8 cellular contexts compared by ENCODE assay signal in genomic region chr12:57765003-57765697, GRCh38. TPM values are rescaled to one million over a fixed set of nuclear protein-coding genes. Genes with fewer than 3 reads are reported as not detected.
A peak's percentile ranks its signal among the peaks of the same experiment; 100 is the strongest.
DNase-seq lines count a peak whose midpoint lies in the region; ATAC-seq, FAIRE-seq and TF ChIP-seq lines count a peak whose summit lies in the region.

No MANE protein-coding gene starts in this region.

- peaks cover 40% of the 10 kb centered on the region for H3K4me1 Mint-ChIP-seq in activated naive CD4-positive, alpha-beta T cell treated with anti-CD3 and anti-CD28 coated beads, Interleukin-2, amount 50 U/mL, for 24 hours

- H3F3A ChIP-seq in PC-3 (ENCODE audit: low read length, unreplicated experiment): no peaks in the 10 kb centered on the region

- H3K27me3 ChIP-seq in PC-3 (ENCODE audit: low read length): no peaks in the 10 kb centered on the region
- peaks cover 53% of the 10 kb centered on the region for H3K27me3 ChIP-seq in hepatocyte
- H3K27me3 ChIP-seq in small intestine (ENCODE audit: control insufficient read depth in 2 of 2, insufficient read depth in 2 of 2, low read length in 2 of 2): peaks cover 3 to 10% of the 10 kb centered on the region in 2 donors

- 0 out of 2 replicates have a peak overlapping the region, but pooled peaks have one; percentile 5 for H3K27ac ChIP-seq in PC-3 (ENCODE audit: low read length)
- H3K27ac ChIP-seq in hepatocyte: no peak overlapping the region
- no peak overlapping the region for H3K27ac ChIP-seq in small intestine (ENCODE audit: low read depth in 1 of 2, low read length in 1 of 2)

- peak overlapping the region; percentile 80 for H3K27ac Mint-ChIP-seq in activated naive CD4-positive, alpha-beta T cell treated with anti-CD3 and anti-CD28 coated beads, Interleukin-2, amount 50 U/mL, for 24 hours

- intact Hi-C loops in PC-3 (cut with micrococcal nuclease): no loop called here

- POLR2A ChIA-PET in PC-3 (lab: Charles Lee; ENCODE audit: unreplicated experiment): no interaction called here

- 2% methylated on average over 59 of the region's 60 CpGs for WGBS in hepatocyte (ENCODE audit: low lambda C conversion rate, missing lambda C conversion rate)
- WGBS in small intestine, 3 donors: 1% methylated on average over 57 to 60 of the region's 60 CpGs

- no peaks in the 10 kb centered on the region for H3K9me3 Mint-ChIP-seq in activated naive CD4-positive, alpha-beta T cell treated with anti-CD3 and anti-CD28 coated beads, Interleukin-2, amount 50 U/mL, for 24 hours

- FAIRE-seq in small intestine (lab: Jason Lieb, UNC): no peak

- no TSS peak for BruUV-seq in PC-3 (replicated peaks; lab: Mats Ljungman, UMichigan)

- H3K9me2 ChIP-seq in PC-3 (replicated peaks; ENCODE audit: low read length) (no peaks in the 10 kb centered on the region), hepatocyte (replicated peaks; ENCODE audit: insufficient read depth) (no peaks in the 10 kb centered on the region)

- H3K27me3 Mint-ChIP-seq in activated naive CD4-positive, alpha-beta T cell treated with anti-CD3 and anti-CD28 coated beads, Interleukin-2, amount 50 U/mL, for 24 hours: peaks cover 12% of the 10 kb centered on the region

- H3K4me3 ChIP-seq in GM12865 (ENCODE audit: low read depth, low read length) (peak overlapping the region; percentile 63), PC-3 (ENCODE audit: low read length) (peak overlapping the region; percentile 79), hepatocyte (peak overlapping the region; percentile 45), small intestine (ENCODE audit: low read depth in 1 of 2, low read length in 2 of 2) (peak overlapping the region; percentile 34 to 43)

- peaks cover 12% of the 10 kb centered on the region for H3K36me3 ChIP-seq in PC-3 (ENCODE audit: low read depth, low read length)
- no peaks in the 10 kb centered on the region for H3K36me3 ChIP-seq in hepatocyte (replicated peaks; ENCODE audit: insufficient read depth, low read depth)
- no peaks in the 10 kb centered on the region for H3K36me3 ChIP-seq in small intestine (ENCODE audit: control insufficient read depth in 2 of 2, insufficient read depth in 2 of 2, low read length in 2 of 2)

- H3K4me2 ChIP-seq in PC-3 (ENCODE audit: low read length): peak overlapping the region; percentile 96
- H3K4me2 ChIP-seq in hepatocyte: peak overlapping the region; percentile 96

- H3K4me1 ChIP-seq in PC-3 (ENCODE audit: insufficient read depth, low read length) (peaks cover 37% of the 10 kb centered on the region), hepatocyte (ENCODE audit: insufficient read depth) (peaks cover 28% of the 10 kb centered on the region), small intestine (ENCODE audit: control insufficient read depth in 2 of 2, insufficient read depth in 1 of 2, low read depth in 1 of 2, low read length in 1 of 2) (peaks cover 2 to 5% of the 10 kb centered on the region in 2 donors)

- H4K20me1 ChIP-seq in PC-3 (ENCODE audit: low read length): no peaks in the 10 kb centered on the region
- H4K20me1 ChIP-seq in hepatocyte (ENCODE audit: insufficient read depth, poor library complexity, severe bottlenecking): peaks cover 1% of the 10 kb centered on the region

- H3K36me3 Mint-ChIP-seq in activated naive CD4-positive, alpha-beta T cell treated with anti-CD3 and anti-CD28 coated beads, Interleukin-2, amount 50 U/mL, for 24 hours: peaks cover 13% of the 10 kb centered on the region

- peak overlapping the region; percentile 95 for H2AFZ ChIP-seq in PC-3 (ENCODE audit: low read length)
- H2AFZ ChIP-seq in hepatocyte: peak overlapping the region; percentile 84

- CTCF ChIA-PET in PC-3 (lab: Charles Lee): no interaction called here

- no peaks in the 10 kb centered on the region; the same call in 1 of the 2 replicates for H3K79me2 ChIP-seq in PC-3 (ENCODE audit: low read length)
- H3K79me2 ChIP-seq in hepatocyte: peaks cover 1% of the 10 kb centered on the region

- H3K4me3 Mint-ChIP-seq in activated naive CD4-positive, alpha-beta T cell treated with anti-CD3 and anti-CD28 coated beads, Interleukin-2, amount 50 U/mL, for 24 hours: peak overlapping the region; percentile 87

- peak; percentile 53 for ATAC-seq in PC-3
- ATAC-seq in HG02678 (IDR thresholded peaks at IDR 0.05; ENCODE audit: unreplicated experiment): no peak

- TF ChIP-seq CTCF in GM12865 (IDR thresholded peaks at IDR 0.05; ENCODE audit: insufficient read depth, low read depth, low read length, missing control alignments): peak; percentile 48
- peak; percentile 70 for TF ChIP-seq CTCF in PC-3 (conservative IDR thresholded peaks at IDR 0.05; ENCODE audit: low read depth, low read length)
- peak; percentile 36 for TF ChIP-seq CTCF in hepatocyte (IDR thresholded peaks at IDR 0.05; ENCODE audit: poor library complexity)

- DNase-seq in GM12865 (ENCODE audit: low read depth) (peak; percentile 61), HCEC 1CT (peak; percentile 28), PC-3 (peak; percentile 55), hepatocyte (ENCODE audit: low spot score) (peak; percentile 50), small intestine (no peak), NCI-H1930 (lab: John Stamatoyannopoulos, UW) (no peak)

- H3K9me3 ChIP-seq in PC-3 (ENCODE audit: low read length): no peaks in the 10 kb centered on the region
- no peaks in the 10 kb centered on the region for H3K9me3 ChIP-seq in hepatocyte (ENCODE audit: low read depth)
- no peaks in the 10 kb centered on the region for H3K9me3 ChIP-seq in small intestine (ENCODE audit: control insufficient read depth, low read depth)

- H3K9ac ChIP-seq in PC-3 (ENCODE audit: low read length): peak overlapping the region; percentile 53

RNA-seq across cellular contexts. Expression of gene CYP27B1, which starts 1.7 kb away (rescaled TPM):
- total RNA-seq in PC-3 (2014; rRNA removed) (8.1 and 8.6 TPM in 2 replicates), hepatocyte (0.23 and 2.9 TPM in 2 replicates)
- polyA plus RNA-seq in hepatocyte (0.89 and 2.3 TPM in 2 replicates), small intestine (1 to 10 TPM in 2 of 3 donors, under 1 TPM in 1; 0.27 to 1.4 (median 1.1) TPM)

RNA-seq across cellular contexts. Expression of gene METTL1, which starts 6.8 kb away (rescaled TPM):
- total RNA-seq in PC-3 (2014; rRNA removed) (25.2 and 29.8 TPM in 2 replicates), hepatocyte (8.6 and 8.8 TPM in 2 replicates)
- polyA plus RNA-seq in hepatocyte (26.1 and 31.1 TPM in 2 replicates), small intestine (10 to 100 TPM in 1 of 3 donors, 1 to 10 TPM in 2; 2.2 to 16.7 (median 6.5) TPM)

RNA-seq across cellular contexts. Expression of gene EEF1AKMT3, which starts 7.3 kb away (rescaled TPM):
- total RNA-seq in PC-3 (2014; rRNA removed): 5.4 and 9.3 TPM in 2 replicates
- total RNA-seq in hepatocyte: 5.5 and 7.6 TPM in 2 replicates
- 4.5 and 10.3 TPM in 2 replicates for polyA plus RNA-seq in hepatocyte
- 1 to 10 TPM in 2 of 3 donors, under 1 TPM in 1; 0.22 to 2.7 (median 2.7) TPM for polyA plus RNA-seq in small intestine

RNA-seq across cellular contexts. Expression of gene MARCHF9, which starts 10.2 kb away (rescaled TPM):
- 9.3 and 13.4 TPM in 2 replicates for total RNA-seq in PC-3 (2014; rRNA removed)
- total RNA-seq in hepatocyte: 14.6 and 16.9 TPM in 2 replicates
- 13.6 and 14.8 TPM in 2 replicates for polyA plus RNA-seq in hepatocyte
- 10 to 100 TPM in 1 of 3 donors, 1 to 10 TPM in 2; 8.4 to 13.8 (median 8.9) TPM for polyA plus RNA-seq in small intestine

RNA-seq across cellular contexts. Expression of gene CDK4, which starts 13.0 kb away (rescaled TPM):
- total RNA-seq in PC-3 (2014; rRNA removed) (212 and 229 TPM in 2 replicates), hepatocyte (306 and 339 TPM in 2 replicates)
- polyA plus RNA-seq in hepatocyte (308 and 315 TPM in 2 replicates), small intestine (10 to 100 TPM; 13.2 to 98.8 (median 41.6) TPM)

Comparison
In these comparisons a context has a peak if more than half of its experiments do, and no peak if none do; other contexts are left out.
1. DNase-seq: peak in GM12865 (single experiment), HCEC 1CT (single experiment), PC-3 (single experiment) and hepatocyte (single experiment); none in small intestine (single experiment) and NCI-H1930 (0 of 2).
2. Peak in every context shown above with its lines, with median percentiles within 50 percentile points of each other: H3K4me3 ChIP-seq and CTCF ChIP-seq.